In the genomic region with DNA sequence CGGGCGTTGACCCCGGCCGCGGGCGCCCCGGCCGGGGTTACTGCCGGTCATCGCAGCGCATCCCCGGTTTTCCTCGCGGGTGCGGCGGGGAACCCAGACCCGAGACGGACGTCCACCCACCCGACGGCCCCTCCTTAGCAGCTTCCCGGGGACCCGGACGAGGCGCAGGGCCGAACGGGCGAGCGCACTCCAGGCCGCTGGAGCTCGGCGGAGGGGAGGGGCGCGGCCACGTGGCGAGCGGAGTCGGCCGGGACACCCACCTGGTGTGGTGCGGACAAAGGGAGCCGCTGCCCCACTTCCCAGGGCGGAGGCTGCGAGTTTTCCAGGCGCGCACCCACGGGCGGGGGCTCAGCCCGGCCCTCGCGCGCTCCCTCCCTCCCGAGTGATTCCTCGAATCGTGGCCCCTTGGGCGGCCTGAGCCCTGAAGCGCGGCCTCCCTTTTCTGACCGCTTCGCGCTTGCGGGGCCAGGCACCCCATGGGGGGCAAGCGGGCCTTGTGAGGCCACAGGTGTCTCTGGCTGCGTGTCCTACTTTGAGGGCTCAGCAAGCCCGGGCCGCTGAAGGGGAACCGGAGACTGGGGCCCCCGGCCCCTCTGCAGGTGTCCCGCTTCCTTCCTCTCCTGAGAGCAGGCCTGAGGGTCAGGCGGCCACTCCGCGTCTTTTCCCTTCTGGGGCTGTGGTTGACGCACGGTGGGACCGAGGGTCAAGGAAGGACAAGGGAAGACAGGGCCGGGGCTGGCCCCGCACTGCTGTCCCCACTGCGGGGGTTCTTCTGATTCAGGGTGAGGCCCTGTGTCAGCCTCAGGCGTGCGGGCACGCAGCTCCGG, we compare ENCODE assay signal across 8 cellular contexts. TPM values are rescaled to one million over a fixed set of nuclear protein-coding genes. Genes with fewer than 3 reads are reported as not detected.
DNase-seq lines count a peak whose midpoint lies in the region; ATAC-seq and TF ChIP-seq lines count a peak whose summit lies in the region.

No MANE protein-coding gene starts in this region.

- TF ChIP-seq CTCF in RWPE2 (IDR thresholded peaks at IDR 0.05; ENCODE audit: poor library complexity, severe bottlenecking), result no peak

- H3K4me1 ChIP-seq in RWPE2 (ENCODE audit: insufficient read depth, poor library complexity, severe bottlenecking) (peaks cover 17% of the 10 kb centered on the region), endocrine pancreas (ENCODE audit: control insufficient read depth, insufficient read depth, low read length) (no peaks in the 10 kb centered on the region)

- H3K27me3 ChIP-seq in RWPE2 (ENCODE audit: insufficient read depth, poor library complexity, severe bottlenecking) (no peaks in the 10 kb centered on the region), endocrine pancreas (ENCODE audit: control insufficient read depth, insufficient read depth, low read length) (no peaks in the 10 kb centered on the region)

- CTCF ChIA-PET in activated CD4-positive, alpha-beta T cell treated with anti-CD3 and anti-CD28 coated beads for 36 hours (lab: Charles Lee), result interaction anchor here (1.0 to 1.8 kb wide), 8 partner anchors 8 to 139 kb away, joined by 3 to 6 read pairs (median 4); a partner anchor contains a TSS

- H3K27ac ChIP-seq in RWPE2 (ENCODE audit: poor library complexity, severe bottlenecking), result peak overlapping the region; percentile 84

- peak overlapping the region; percentile 87 for H3K27ac Mint-ChIP-seq in activated CD4-positive, alpha-beta T cell treated with anti-CD3 and anti-CD28 coated beads for 36 hours
- peak overlapping the region; percentile 53 to 72 for H3K27ac Mint-ChIP-seq in natural killer cell treated with Interleukin-12 subunit alpha and Interleukin-12 subunit beta and Interleukin-15 and Interleukin-18, amount 100 ng/mL, for 72 hours

- peak; percentile 4 for ATAC-seq in activated CD4-positive, alpha-beta T cell treated with anti-CD3 and anti-CD28 coated beads for 36 hours
- ATAC-seq in HG02884 (IDR thresholded peaks at IDR 0.05; ENCODE audit: unreplicated experiment) (peak; percentile 15), RWPE2 (ENCODE audit: low read depth) (peak; percentile 2; the same call in 1 of the 3 replicates)
- peak in 1 of 2 donors; percentile 2 for ATAC-seq in natural killer cell treated with Interleukin-12 subunit alpha and Interleukin-12 subunit beta and Interleukin-15 and Interleukin-18, amount 100 ng/mL, for 72 hours

- peak overlapping the region; percentile 60 for H3K9ac ChIP-seq in endocrine pancreas (ENCODE audit: control insufficient read depth, insufficient read depth, low read length)

- intact Hi-C loops in activated CD4-positive, alpha-beta T cell treated with anti-CD3 and anti-CD28 coated beads for 36 hours (cut with DNase I, micrococcal nuclease), result loop anchor here (1.0 to 2.0 kb wide), 30 partner anchors 27 to 804 kb away; a partner anchor contains a TSS

- H3K36me3 ChIP-seq in RWPE2 (ENCODE audit: low read depth) (peaks cover 30% of the 10 kb centered on the region), endocrine pancreas (ENCODE audit: control insufficient read depth, insufficient read depth, low read length) (no peaks in the 10 kb centered on the region)

- H3K9me3 ChIP-seq in RWPE2 (ENCODE audit: severe bottlenecking) (no peaks in the 10 kb centered on the region), endocrine pancreas (ENCODE audit: control insufficient read depth, low read length) (no peaks in the 10 kb centered on the region)

- peak overlapping the region; percentile 78 for H3K4me3 Mint-ChIP-seq in activated CD4-positive, alpha-beta T cell treated with anti-CD3 and anti-CD28 coated beads for 36 hours
- H3K4me3 Mint-ChIP-seq in natural killer cell treated with Interleukin-12 subunit alpha and Interleukin-12 subunit beta and Interleukin-15 and Interleukin-18, amount 100 ng/mL, for 72 hours, result peak overlapping the region; percentile 65

- H3K36me3 Mint-ChIP-seq in activated CD4-positive, alpha-beta T cell treated with anti-CD3 and anti-CD28 coated beads for 36 hours (ENCODE audit: low read depth), result peaks cover 13% of the 10 kb centered on the region
- no peaks in the 10 kb centered on the region for H3K36me3 Mint-ChIP-seq in natural killer cell treated with Interleukin-12 subunit alpha and Interleukin-12 subunit beta and Interleukin-15 and Interleukin-18, amount 100 ng/mL, for 72 hours

- H3K9me3 Mint-ChIP-seq in activated CD4-positive, alpha-beta T cell treated with anti-CD3 and anti-CD28 coated beads for 36 hours (ENCODE audit: low read depth), result no peaks in the 10 kb centered on the region
- no peaks in the 10 kb centered on the region for H3K9me3 Mint-ChIP-seq in natural killer cell treated with Interleukin-12 subunit alpha and Interleukin-12 subunit beta and Interleukin-15 and Interleukin-18, amount 100 ng/mL, for 72 hours

- H3K4me3 ChIP-seq in RWPE2 (ENCODE audit: severe bottlenecking) (peak overlapping the region; percentile 98), endocrine pancreas (ENCODE audit: control insufficient read depth, insufficient read depth, low read length) (no peak overlapping the region)

- POLR2A ChIA-PET in activated CD4-positive, alpha-beta T cell treated with anti-CD3 and anti-CD28 coated beads for 36 hours (lab: Charles Lee), result interaction anchor here (0.6 to 1.8 kb wide), 4 partner anchors 23 to 222 kb away, joined by 3 to 11 read pairs (median 5); a partner anchor contains a TSS

- DNase-seq in activated CD4-positive, alpha-beta T cell treated with anti-CD3 and anti-CD28 coated beads for 36 hours, result peak; percentile 42
- DNase-seq in activated CD4-positive, alpha-beta T cell treated with anti-CD3 and anti-CD28 coated beads for 4 hours, result no peak
- no peak for DNase-seq in RWPE2 (ENCODE audit: low spot score)
- peak; percentile 64 for DNase-seq in natural killer cell treated with Interleukin-12 subunit alpha and Interleukin-12 subunit beta and Interleukin-15 and Interleukin-18, amount 100 ng/mL, for 72 hours (ENCODE audit: low spot score)
- no peak for DNase-seq in activated effector memory CD4-positive, alpha-beta T cell treated with anti-CD3 and anti-CD28 coated beads, Interleukin-2, amount 50 U/mL, for 16 hours
- DNase-seq in effector CD4-positive, alpha-beta T cell, result no peak

- H3K4me1 Mint-ChIP-seq in activated CD4-positive, alpha-beta T cell treated with anti-CD3 and anti-CD28 coated beads for 36 hours, result peaks cover 16% of the 10 kb centered on the region
- H3K4me1 Mint-ChIP-seq in natural killer cell treated with Interleukin-12 subunit alpha and Interleukin-12 subunit beta and Interleukin-15 and Interleukin-18, amount 100 ng/mL, for 72 hours (ENCODE audit: low read depth in 2 of 2), result peaks cover 0 to 2% of the 10 kb centered on the region in 2 donors

- no peaks in the 10 kb centered on the region for H3K27me3 Mint-ChIP-seq in activated CD4-positive, alpha-beta T cell treated with anti-CD3 and anti-CD28 coated beads for 36 hours
- H3K27me3 Mint-ChIP-seq in natural killer cell treated with Interleukin-12 subunit alpha and Interleukin-12 subunit beta and Interleukin-15 and Interleukin-18, amount 100 ng/mL, for 72 hours, result no peaks in the 10 kb centered on the region

RNA-seq across cellular contexts. Expression of a gene that starts 1.1 kb away (rescaled TPM):
- 100 to 1,000 TPM; 239 to 259 TPM for total RNA-seq in activated CD4-positive, alpha-beta T cell treated with anti-CD3 and anti-CD28 coated beads for 36 hours
- total RNA-seq in natural killer cell treated with Interleukin-12 subunit alpha and Interleukin-12 subunit beta and Interleukin-15 and Interleukin-18, amount 100 ng/mL, for 72 hours, result 100 to 1,000 TPM; 195 to 451 TPM

RNA-seq across cellular contexts. Expression of a gene that starts 33.5 kb away (rescaled TPM):
- total RNA-seq in activated CD4-positive, alpha-beta T cell treated with anti-CD3 and anti-CD28 coated beads for 36 hours, result 100 to 1,000 TPM; 119 to 124 TPM
- total RNA-seq in natural killer cell treated with Interleukin-12 subunit alpha and Interleukin-12 subunit beta and Interleukin-15 and Interleukin-18, amount 100 ng/mL, for 72 hours, result 100 to 1,000 TPM; 125 to 196 TPM

RNA-seq across cellular contexts. Expression of a gene that starts 47.5 kb away (rescaled TPM):
- total RNA-seq in activated CD4-positive, alpha-beta T cell treated with anti-CD3 and anti-CD28 coated beads for 36 hours, result 10 to 100 TPM; 69.0 to 73.5 TPM
- 100 to 1,000 TPM; 112 to 114 TPM for total RNA-seq in natural killer cell treated with Interleukin-12 subunit alpha and Interleukin-12 subunit beta and Interleukin-15 and Interleukin-18, amount 100 ng/mL, for 72 hours

RNA-seq across cellular contexts. Expression of a gene that starts 47.5 kb away (rescaled TPM):
- 10 to 100 TPM; 16.9 to 17.5 TPM for total RNA-seq in activated CD4-positive, alpha-beta T cell treated with anti-CD3 and anti-CD28 coated beads for 36 hours
- total RNA-seq in natural killer cell treated with Interleukin-12 subunit alpha and Interleukin-12 subunit beta and Interleukin-15 and Interleukin-18, amount 100 ng/mL, for 72 hours, result 10 to 100 TPM; 18.2 to 23.1 TPM

Comparison
In these comparisons a context has a peak if more than half of its experiments do, and no peak if none do; other contexts are left out.
1. DNase-seq: peak in activated CD4-positive, alpha-beta T cell treated with anti-CD3 and anti-CD28 coated beads for 36 hours (single experiment) and natural killer cell treated with Interleukin-12 subunit alpha and Interleukin-12 subunit beta and Interleukin-15 and Interleukin-18, amount 100 ng/mL, for 72 hours (single experiment); none in activated CD4-positive, alpha-beta T cell treated with anti-CD3 and anti-CD28 coated beads for 4 hours (0 of 2), RWPE2 (single experiment), activated effector memory CD4-positive, alpha-beta T cell treated with anti-CD3 and anti-CD28 coated beads, Interleukin-2, amount 50 U/mL, for 16 hours (single experiment) and effector CD4-positive, alpha-beta T cell (single experiment).